In the genomic region with DNA sequence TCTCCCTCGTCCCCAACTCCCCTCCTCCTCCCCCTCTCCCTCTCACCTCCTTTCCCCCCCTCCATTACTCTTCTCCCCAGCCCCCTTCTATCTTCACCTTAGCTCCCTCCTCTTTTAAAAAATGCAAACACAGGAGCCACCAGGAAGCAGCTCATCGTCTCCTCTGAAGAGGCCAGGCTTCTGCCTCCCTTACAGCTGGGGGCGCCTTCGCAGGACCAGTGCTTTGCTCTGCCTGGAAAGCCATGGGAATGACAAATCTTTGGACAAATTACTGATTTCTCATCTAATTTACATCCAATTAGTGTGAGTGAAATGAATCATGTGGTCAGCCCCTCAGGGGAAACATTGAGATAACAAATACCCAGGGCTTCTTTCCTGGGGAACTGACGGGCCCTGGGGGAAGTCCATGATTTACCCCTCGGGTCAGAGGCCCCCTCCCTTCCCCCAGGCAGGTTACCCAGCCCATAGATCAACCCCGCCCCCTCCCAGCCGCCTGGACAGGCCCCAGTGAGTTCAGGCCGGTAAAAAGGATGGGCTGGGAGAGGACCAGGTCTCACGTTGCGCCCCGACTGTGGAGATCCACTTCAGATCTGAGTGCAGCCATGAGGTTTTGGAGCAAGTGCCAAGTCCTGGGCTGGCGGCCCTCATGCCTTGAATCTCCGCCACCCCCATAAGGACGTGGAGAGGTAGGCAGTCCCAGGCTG, we compare ENCODE assay signal across 9 cellular contexts.
DNase-seq lines count a peak whose midpoint lies in the region; ATAC-seq lines count a peak whose summit lies in the region.
"Had no signal": no experiment of that assay in that cellular context is flagged by ENCODE, and none has a peak within 500 bp of the region (broad histone marks: within the 10 kb centered on the region; RNA-seq: fewer than 3 reads in every experiment).

No MANE protein-coding gene starts in this region.

- peak overlapping the region; percentile 82 for H3K4me2 ChIP-seq in mesendoderm (ENCODE audit: low read length)

- H4K5ac ChIP-seq in mesendoderm (ENCODE audit: low read length), result no peak overlapping the region

- peaks cover 37% of the 10 kb centered on the region for H3K4me1 ChIP-seq in CD8-positive, alpha-beta memory T cell (ENCODE audit: insufficient read depth, low read length)
- H3K4me1 ChIP-seq in mesendoderm (ENCODE audit: control insufficient read depth, low read depth, low read length), result peaks cover 12% of the 10 kb centered on the region

- no peaks in the 10 kb centered on the region for H3K79me2 ChIP-seq in mesendoderm (ENCODE audit: control insufficient read depth, insufficient read depth, low read length)

- peak overlapping the region; percentile 65 to 95 (median 89) for H3K27ac Mint-ChIP-seq in CD8-positive, alpha-beta memory T cell
- H3K27ac Mint-ChIP-seq in activated CD8-positive, alpha-beta T cell treated with anti-CD3 and anti-CD28 coated beads, Interleukin-2, amount 10 ng/mL, durations not matched to agents 7 days and 5 days, result peak overlapping the region; percentile 87

- no CpG with 5 or more reads among the region's 15 CpGs for WGBS in mesendoderm (ENCODE audit: extremely low coverage, insufficient coverage, low lambda C conversion rate)

- DNase-seq in CD8-positive, alpha-beta memory T cell, result peak in 1 of 5 donors; percentile 51
- DNase-seq in activated CD8-positive, alpha-beta T cell treated with anti-CD3 and anti-CD28 coated beads, Interleukin-2, amount 10 ng/mL, durations not matched to agents 7 days and 5 days, result no peak
- DNase-seq in mesendoderm (peak; percentile 82), KBM-7 (no peak), foreskin melanocyte (no peak), NCI-H1436 (lab: John Stamatoyannopoulos, UW) (no peak), Kasumi-1 (lab: John Stamatoyannopoulos, UW) (no peak)
- DNase-seq: NCI-H2171 had no signal

- CTCF ChIA-PET in CD8-positive, alpha-beta memory T cell (lab: Charles Lee), result no interaction called here
- CTCF ChIA-PET in activated CD8-positive, alpha-beta T cell treated with anti-CD3 and anti-CD28 coated beads, Interleukin-2, amount 10 ng/mL, durations not matched to agents 7 days and 5 days (lab: Charles Lee), result interaction anchor here (1.0 to 1.7 kb wide), 3 partner anchors 12 to 49 kb away, joined by 3 to 4 read pairs (median 3); no protein-coding TSS in a partner anchor

- no peak overlapping the region for H2BK120ac ChIP-seq in mesendoderm (ENCODE audit: low read depth, low read length)

- H3K36me3 ChIP-seq in CD8-positive, alpha-beta memory T cell (ENCODE audit: insufficient read depth, low read length), result no peaks in the 10 kb centered on the region
- no peaks in the 10 kb centered on the region for H3K36me3 ChIP-seq in mesendoderm (ENCODE audit: control insufficient read depth, insufficient read depth, low read length)

- no peaks in the 10 kb centered on the region for H3K9me3 Mint-ChIP-seq in CD8-positive, alpha-beta memory T cell
- H3K9me3 Mint-ChIP-seq in activated CD8-positive, alpha-beta T cell treated with anti-CD3 and anti-CD28 coated beads, Interleukin-2, amount 10 ng/mL, durations not matched to agents 7 days and 5 days (ENCODE audit: insufficient read depth), result no peaks in the 10 kb centered on the region

- peak overlapping the region; percentile 23 for H3K4me3 ChIP-seq in CD8-positive, alpha-beta memory T cell (ENCODE audit: low read length)
- no peak overlapping the region for H3K4me3 ChIP-seq in mesendoderm (ENCODE audit: low read length)

- in situ Hi-C loops in KBM-7 (cut with MboI; ENCODE audit: low pct_unique_long_range_greater_than_20kb, low sequenced_read_pairs), result no loop called here

- H3K9ac ChIP-seq in mesendoderm (ENCODE audit: low read length), result peak overlapping the region; percentile 54

- H3K9me3 ChIP-seq in CD8-positive, alpha-beta memory T cell (ENCODE audit: low read length), result no peaks in the 10 kb centered on the region

- peak overlapping the region; percentile 46 for H3K18ac ChIP-seq in mesendoderm (ENCODE audit: low read length)

- H3K36me3 Mint-ChIP-seq in CD8-positive, alpha-beta memory T cell, result no peaks in the 10 kb centered on the region
- H3K36me3 Mint-ChIP-seq in activated CD8-positive, alpha-beta T cell treated with anti-CD3 and anti-CD28 coated beads, Interleukin-2, amount 10 ng/mL, durations not matched to agents 7 days and 5 days (ENCODE audit: low read depth), result no peaks in the 10 kb centered on the region

- no peak overlapping the region for H2BK15ac ChIP-seq in mesendoderm (replicated peaks; ENCODE audit: low read depth)

- no peaks in the 10 kb centered on the region for H3K79me1 ChIP-seq in mesendoderm (ENCODE audit: low read length)

- peak; percentile 6 for ATAC-seq in GM21723 (IDR thresholded peaks at IDR 0.05; ENCODE audit: unreplicated experiment)
- ATAC-seq in activated CD8-positive, alpha-beta T cell treated with anti-CD3 and anti-CD28 coated beads, Interleukin-2, amount 10 ng/mL, durations not matched to agents 7 days and 5 days, result no peak

- no peak overlapping the region for H3K27ac ChIP-seq in CD8-positive, alpha-beta memory T cell (ENCODE audit: low read depth, low read length)
- no peak overlapping the region for H3K27ac ChIP-seq in mesendoderm (ENCODE audit: low read depth, low read length)

- H3K23ac ChIP-seq in mesendoderm (ENCODE audit: low read length), result peak overlapping the region; percentile 25

- peaks cover 6 to 11% of the 10 kb centered on the region in 2 donors for H3K27me3 Mint-ChIP-seq in CD8-positive, alpha-beta memory T cell
- peaks cover 41% of the 10 kb centered on the region for H3K27me3 Mint-ChIP-seq in activated CD8-positive, alpha-beta T cell treated with anti-CD3 and anti-CD28 coated beads, Interleukin-2, amount 10 ng/mL, durations not matched to agents 7 days and 5 days (ENCODE audit: low read depth)

- peaks cover 48 to 68% (median 61%) of the 10 kb centered on the region in 3 donors for H3K4me1 Mint-ChIP-seq in CD8-positive, alpha-beta memory T cell
- H3K4me1 Mint-ChIP-seq in activated CD8-positive, alpha-beta T cell treated with anti-CD3 and anti-CD28 coated beads, Interleukin-2, amount 10 ng/mL, durations not matched to agents 7 days and 5 days (ENCODE audit: low read depth), result peaks cover 74% of the 10 kb centered on the region

- H3K27me3 ChIP-seq in CD8-positive, alpha-beta memory T cell (ENCODE audit: insufficient read depth, low read length, poor library complexity, severe bottlenecking), result peaks cover 3% of the 10 kb centered on the region
- H3K27me3 ChIP-seq in mesendoderm (ENCODE audit: insufficient read depth, low read length, poor library complexity), result no peaks in the 10 kb centered on the region

- peak overlapping the region in 4 of 7 donors; percentile 57 to 71 (median 68) for H3K4me3 Mint-ChIP-seq in CD8-positive, alpha-beta memory T cell
- peak overlapping the region; percentile 57 for H3K4me3 Mint-ChIP-seq in activated CD8-positive, alpha-beta T cell treated with anti-CD3 and anti-CD28 coated beads, Interleukin-2, amount 10 ng/mL, durations not matched to agents 7 days and 5 days

- H3K56ac ChIP-seq in mesendoderm (ENCODE audit: low read length), result peak overlapping the region; percentile 81

- POLR2A ChIA-PET in CD8-positive, alpha-beta memory T cell (lab: Charles Lee), result no interaction called here
- POLR2A ChIA-PET in activated CD8-positive, alpha-beta T cell treated with anti-CD3 and anti-CD28 coated beads, Interleukin-2, amount 10 ng/mL, durations not matched to agents 7 days and 5 days (lab: Charles Lee), result interaction anchor here (0.6 to 1.1 kb wide), 3 partner anchors 62 to 870 kb away, joined by 3 to 4 read pairs (median 3); no protein-coding TSS in a partner anchor

- no peak overlapping the region for H3K4ac ChIP-seq in mesendoderm (ENCODE audit: low read depth, low read length)

- no peak overlapping the region for H4K8ac ChIP-seq in mesendoderm (ENCODE audit: low read depth, low read length)

- no peak overlapping the region for H2AK5ac ChIP-seq in mesendoderm (ENCODE audit: low read length)

- H2BK5ac ChIP-seq in mesendoderm (ENCODE audit: low read length), result no peak overlapping the region
